8 cellular contexts compared by ENCODE assay signal in genomic region chr17:73092518-73093135, GRCh38. TPM values are rescaled to one million over a fixed set of nuclear protein-coding genes. Genes with fewer than 3 reads are reported as not detected.
DNase-seq lines count a peak whose midpoint lies in the region; ATAC-seq and TF ChIP-seq lines count a peak whose summit lies in the region.

SLC39A11 (minus strand) TSS chr17:73092688; CDS start chr17:73088764, 3,924 bp downstream.

- peak; percentile 63 for DNase-seq in DMS79 (lab: John Stamatoyannopoulos, UW)
- peak; percentile 94 for DNase-seq in RKO (ENCODE audit: low spot score)
- peak; percentile 83 for DNase-seq in activated T-helper 1 cell treated with Interleukin-2 at 50 U/mL for 16 hours (ENCODE audit: low read depth)
- peak; percentile 95 for DNase-seq in fibroblast of gingiva (ENCODE audit: low read depth)
- DNase-seq in naive thymus-derived CD4-positive, alpha-beta T cell: peak; percentile 77 to 92 (median 85)
- DNase-seq in stimulated activated naive B cell treated with anti-CD40 and anti-IgM and Interleukin-4, amounts not matched to agents 10 μg/mL and 1 μg/mL and 100 μg/mL, for 72 hours: peak; percentile 90

- peak within 1 kb of the TSS; percentile 79 for H3K9ac ChIP-seq in KMS-11

- H3K27me3 Mint-ChIP-seq in naive thymus-derived CD4-positive, alpha-beta T cell: peaks cover 0 to 13% (median 0%) of the 10 kb centered on the region in 5 donors
- H3K27me3 Mint-ChIP-seq in stimulated activated naive B cell treated with anti-CD40 and anti-IgM and Interleukin-4, amounts not matched to agents 10 μg/mL and 1 μg/mL and 100 μg/mL, for 72 hours: peaks cover 0 to 5% of the 10 kb centered on the region in 2 donors

- CTCF ChIA-PET in naive thymus-derived CD4-positive, alpha-beta T cell (lab: Charles Lee): interaction anchor here (0.7 to 1.1 kb wide), 2 partner anchors 140 to 367 kb away, joined by 3 to 5 read pairs; no protein-coding TSS in a partner anchor

- H3K79me2 ChIP-seq in KMS-11 (ENCODE audit: insufficient read depth, low read depth): peaks cover 7% of the 10 kb centered on the region

- H3K4me1 Mint-ChIP-seq in naive thymus-derived CD4-positive, alpha-beta T cell: peaks cover 0 to 40% (median 32%) of the 10 kb centered on the region in 7 donors
- H3K4me1 Mint-ChIP-seq in stimulated activated naive B cell treated with anti-CD40 and anti-IgM and Interleukin-4, amounts not matched to agents 10 μg/mL and 1 μg/mL and 100 μg/mL, for 72 hours: peaks cover 30 to 57% of the 10 kb centered on the region in 2 donors

- H3K27me3 ChIP-seq in KMS-11 (ENCODE audit: insufficient read depth, low read depth): no peaks in the 10 kb centered on the region
- H3K27me3 ChIP-seq in naive thymus-derived CD4-positive, alpha-beta T cell (ENCODE audit: control insufficient read depth in 2 of 2, insufficient read depth in 2 of 2, low read length in 2 of 2): no peaks in the 10 kb centered on the region

- TF ChIP-seq CTCF in KMS-11 (conservative IDR thresholded peaks at IDR 0.05; ENCODE audit: low read depth, low read length): no peak

- H3K4me2 ChIP-seq in KMS-11: peak within 1 kb of the TSS; percentile 98

- peak within 1 kb of the TSS; percentile 87 to 99 (median 93) for H3K27ac Mint-ChIP-seq in naive thymus-derived CD4-positive, alpha-beta T cell
- peak within 1 kb of the TSS; percentile 99 for H3K27ac Mint-ChIP-seq in stimulated activated naive B cell treated with anti-CD40 and anti-IgM and Interleukin-4, amounts not matched to agents 10 μg/mL and 1 μg/mL and 100 μg/mL, for 72 hours

- POLR2A ChIA-PET in naive thymus-derived CD4-positive, alpha-beta T cell (lab: Charles Lee): interaction anchor here (0.9 to 1.4 kb wide), 2 partner anchors 100 to 366 kb away, joined by 3 read pairs; partner anchors contain the start of gene COG1

- peak; percentile 99 for ATAC-seq in GM21737 (IDR thresholded peaks at IDR 0.05; ENCODE audit: unreplicated experiment)
- peak; percentile 99 for ATAC-seq in naive thymus-derived CD4-positive, alpha-beta T cell
- ATAC-seq in stimulated activated naive B cell treated with anti-CD40 and anti-IgM and Interleukin-4, amounts not matched to agents 10 μg/mL and 1 μg/mL and 100 μg/mL, for 72 hours (replicated peaks): peak; percentile 99

- no peak within 1 kb of the TSS for H3K4me3 ChIP-seq in KMS-11 (IDR thresholded peaks at IDR 0.05; ENCODE audit: insufficient read depth, low read depth, low read length)
- H3K4me3 ChIP-seq in naive thymus-derived CD4-positive, alpha-beta T cell (ENCODE audit: low read length): peak within 1 kb of the TSS; percentile 69

- no peaks in the 10 kb centered on the region for H3K9me3 Mint-ChIP-seq in naive thymus-derived CD4-positive, alpha-beta T cell
- H3K9me3 Mint-ChIP-seq in stimulated activated naive B cell treated with anti-CD40 and anti-IgM and Interleukin-4, amounts not matched to agents 10 μg/mL and 1 μg/mL and 100 μg/mL, for 72 hours: no peaks in the 10 kb centered on the region

- H3K36me3 Mint-ChIP-seq in naive thymus-derived CD4-positive, alpha-beta T cell: peaks cover 0 to 16% (median under 1%) of the 10 kb centered on the region in 5 donors
- H3K36me3 Mint-ChIP-seq in stimulated activated naive B cell treated with anti-CD40 and anti-IgM and Interleukin-4, amounts not matched to agents 10 μg/mL and 1 μg/mL and 100 μg/mL, for 72 hours: peaks cover 14% of the 10 kb centered on the region in 2 donors

- peaks cover 7% of the 10 kb centered on the region for H3K4me1 ChIP-seq in KMS-11 (ENCODE audit: low read depth, poor library complexity, severe bottlenecking)
- peaks cover 7 to 20% of the 10 kb centered on the region in 2 donors for H3K4me1 ChIP-seq in naive thymus-derived CD4-positive, alpha-beta T cell (ENCODE audit: control insufficient read depth in 2 of 2, insufficient read depth in 2 of 2, low read length in 2 of 2)

- H3K4me3 Mint-ChIP-seq in naive thymus-derived CD4-positive, alpha-beta T cell: peak within 1 kb of the TSS; percentile 90 to 100 (median 96)
- peak within 1 kb of the TSS; percentile 100 for H3K4me3 Mint-ChIP-seq in stimulated activated naive B cell treated with anti-CD40 and anti-IgM and Interleukin-4, amounts not matched to agents 10 μg/mL and 1 μg/mL and 100 μg/mL, for 72 hours

- peak within 1 kb of the TSS; percentile 70 for H2AFZ ChIP-seq in KMS-11 (ENCODE audit: low read depth)

- H3K27ac ChIP-seq in KMS-11: no peak within 1 kb of the TSS
- peak within 1 kb of the TSS; percentile 63 for H3K27ac ChIP-seq in naive thymus-derived CD4-positive, alpha-beta T cell (ENCODE audit: low read depth, low read length)

- no peaks in the 10 kb centered on the region for H3K9me3 ChIP-seq in naive thymus-derived CD4-positive, alpha-beta T cell (ENCODE audit: control insufficient read depth in 2 of 3, low read length in 3 of 3)

- no peaks in the 10 kb centered on the region for H4K20me1 ChIP-seq in KMS-11 (ENCODE audit: insufficient read depth)

- intact Hi-C loops in naive thymus-derived CD4-positive, alpha-beta T cell (cut with micrococcal nuclease): loop anchor here (1.0 to 5.0 kb wide), 7 partner anchors 100 to 500 kb away; partner anchors contain the start of genes CDC42EP4 (in 2 of the 2) and COG1 (in 2 of the 2)

- no peaks in the 10 kb centered on the region for H3K36me3 ChIP-seq in KMS-11 (ENCODE audit: insufficient read depth)
- H3K36me3 ChIP-seq in naive thymus-derived CD4-positive, alpha-beta T cell (ENCODE audit: control insufficient read depth in 2 of 3, insufficient read depth in 3 of 3, low read length in 3 of 3): peaks cover 0 to 6% (median 0%) of the 10 kb centered on the region in 3 experiments

RNA-seq across cellular contexts. Expression of gene SLC39A11, which starts in this region (rescaled TPM):
- total RNA-seq in naive thymus-derived CD4-positive, alpha-beta T cell: 10 to 100 TPM; 16.9 to 36.7 (median 21.6) TPM
- 10 to 100 TPM in 1 of 2 donors, 1 to 10 TPM in 1; 8.5 to 10.2 TPM for polyA plus RNA-seq in naive thymus-derived CD4-positive, alpha-beta T cell
